Comparison of ENCODE assay signal across 1 cellular context in genomic region chr22:38744981-38745380, GRCh38.
TF ChIP-seq lines count a peak whose summit lies in the region.

No MANE protein-coding gene starts in this region.

TF ChIP-seq in HepG2, 621 proteins besides CTCF, POLR2A, EP300 and RAD21 (continued from another document):
- TF ChIP-seq MTA1 (CRISPR knock-in tag; IDR thresholded peaks at IDR 0.05; ENCODE audit: borderline replicate concordance) (0 out of 2 replicates have a peak, but pooled peaks have one; percentile 27), ONECUT2 (CRISPR knock-in tag; IDR thresholded peaks at IDR 0.05) (no peak), CSRNP2 (CRISPR knock-in tag; conservative IDR thresholded peaks at IDR 0.05; ENCODE audit: low read depth) (no peak), ZNF577 (CRISPR knock-in tag; IDR thresholded peaks at IDR 0.05; ENCODE audit: borderline replicate concordance, low read depth) (no peak), FOXK2 (IDR thresholded peaks at IDR 0.05) (no peak), ZNF784 (CRISPR knock-in tag; IDR thresholded peaks at IDR 0.05; ENCODE audit: borderline replicate concordance) (peak; percentile 38; the same call in 1 of the 2 replicates), HMGXB3 (CRISPR knock-in tag; IDR thresholded peaks at IDR 0.05; ENCODE audit: borderline replicate concordance) (no peak), ZMAT3 (CRISPR knock-in tag; conservative IDR thresholded peaks at IDR 0.05) (no peak), RCOR2 (CRISPR knock-in tag; IDR thresholded peaks at IDR 0.05) (no peak), ZNF674 (CRISPR knock-in tag; IDR thresholded peaks at IDR 0.05; ENCODE audit: low read depth) (no peak), ZNF362 (CRISPR knock-in tag; IDR thresholded peaks at IDR 0.05; ENCODE audit: borderline replicate concordance) (no peak), JDP2 (CRISPR knock-in tag; IDR thresholded peaks at IDR 0.05; ENCODE audit: borderline replicate concordance) (no peak)
